ENCODE assay signal across 9 cellular contexts in the genomic region with DNA sequence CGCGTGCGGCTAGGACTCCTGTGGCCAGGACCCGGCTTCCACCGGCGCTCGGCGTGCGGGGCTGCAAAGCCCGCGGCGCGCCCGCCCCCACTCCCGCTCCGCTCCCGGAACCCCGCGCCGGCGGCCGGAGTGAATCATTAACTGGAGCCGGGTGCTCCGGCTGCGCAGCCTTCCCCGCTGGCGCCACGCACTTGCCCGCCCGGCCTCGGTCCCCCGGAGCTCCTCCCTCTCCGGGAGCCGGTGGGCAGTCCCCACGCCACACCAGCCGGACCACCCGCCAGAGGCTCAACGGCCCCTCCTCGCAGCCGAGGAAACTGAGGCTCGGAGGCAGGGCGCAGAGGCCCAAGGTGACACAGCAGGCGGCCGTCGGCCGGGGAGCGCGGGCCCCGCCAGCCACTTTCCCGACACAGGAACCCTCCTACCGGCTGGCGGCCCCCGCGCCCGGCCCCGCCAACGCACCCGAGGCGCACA. TPM values are rescaled to one million over a fixed set of nuclear protein-coding genes. Genes with fewer than 3 reads are reported as not detected.
DNase-seq lines count a peak whose midpoint lies in the region; ATAC-seq and TF ChIP-seq lines count a peak whose summit lies in the region.
"Had no signal": no experiment of that assay in that cellular context is flagged by ENCODE, and none has a peak within 500 bp of the region (broad histone marks: within the 10 kb centered on the region; RNA-seq: fewer than 3 reads in every experiment).

No MANE protein-coding gene starts in this region.

- H3K27me3 ChIP-seq in adrenal gland (no peaks in the 10 kb centered on the region), iPS-20b (ENCODE audit: insufficient read depth, low read length) (no peaks in the 10 kb centered on the region)

- H3K27ac ChIP-seq in adrenal gland = peak overlapping the region in 4 of 5 donors; percentile 77 to 96 (median 87)
- no peak overlapping the region for H3K27ac ChIP-seq in iPS-20b (ENCODE audit: low read length)
- H3K27ac ChIP-seq in temporal lobe (ENCODE audit: low read depth, low read length) = peak overlapping the region; percentile 99

- ATAC-seq in GM18907 (IDR thresholded peaks at IDR 0.05; ENCODE audit: unreplicated experiment) (peak; percentile 46), HG03103 (IDR thresholded peaks at IDR 0.05; ENCODE audit: low read depth, unreplicated experiment) (peak; percentile 21), HG03196 (IDR thresholded peaks at IDR 0.05; ENCODE audit: unreplicated experiment) (no peak)

- 1% methylated on average over 40 to 59 of the region's 59 CpGs; no CpG with 5 or more reads in 2 of the 4 donors for WGBS in adrenal gland, 4 donors

- H3K9me3 ChIP-seq in adrenal gland (replicated peaks in 1 of 3) (no peaks in the 10 kb centered on the region), iPS-20b (ENCODE audit: insufficient read depth, low read depth, low read length) (no peaks in the 10 kb centered on the region)

- TF ChIP-seq CTCF in AG09309 (IDR thresholded peaks at IDR 0.05; ENCODE audit: control insufficient read depth, insufficient read depth, low read depth, low read length, missing control alignments) = no peak
- TF ChIP-seq CTCF in adrenal gland (IDR thresholded peaks at IDR 0.05) = no peak

- H3K4me1 ChIP-seq in adrenal gland (replicated peaks in 1 of 2) = peaks cover 41 to 91% of the 10 kb centered on the region in 2 donors
- H3K4me1 ChIP-seq in iPS-20b (ENCODE audit: insufficient read depth, low read length) = peaks cover 64% of the 10 kb centered on the region

- peak in 1 of 2 donors; percentile 42 for TF ChIP-seq POLR2A in adrenal gland (IDR thresholded peaks at IDR 0.05)

- intact Hi-C loops in adrenal gland (cut with DNase I) = no loop called here

- H3K4me3 ChIP-seq in AG09309 (ENCODE audit: control insufficient read depth, low read depth, low read length) (peak overlapping the region; percentile 81), adrenal gland (peak overlapping the region; percentile 27 to 93 (median 70)), iPS-20b (ENCODE audit: low read length) (peak overlapping the region; percentile 83)

- DNase-seq in AG09309 (ENCODE audit: low read depth) = no peak
- DNase-seq in adrenal gland = peak in 5 of 7 donors; percentile 55 to 61 (median 58)
- DNase-seq in NCI-H2029 treated with DMSO at 0.1 percent for 48 hours (lab: John Stamatoyannopoulos, UW) = no peak

- H3K36me3 ChIP-seq in adrenal gland (replicated peaks in 1 of 2) (no peaks in the 10 kb centered on the region), iPS-20b (ENCODE audit: insufficient read depth, low read depth, low read length) (no peaks in the 10 kb centered on the region)

- H3K9ac ChIP-seq in iPS-20b (ENCODE audit: low read depth, low read length) = peak overlapping the region; percentile 75; the same call in 1 of the 2 replicates

RNA-seq across cellular contexts. Expression of a gene that starts 0.6 kb away (rescaled TPM):
- total RNA-seq in adrenal gland (10 to 100 TPM; 55.4 to 74.9 (median 66.8) TPM), temporal lobe (17.2 TPM)
- 10 to 100 TPM; 10.2 to 87.7 (median 54.3) TPM for polyA plus RNA-seq in adrenal gland

RNA-seq across cellular contexts. Expression of a gene that starts 32.1 kb away (rescaled TPM):
- total RNA-seq in adrenal gland (1 to 10 TPM in 5 of 8 donors, under 1 TPM in 1, not detected in 2; 0.67 to 9.9 (median 1.7) TPM), temporal lobe (not detected)
- 1 to 10 TPM in 2 of 3 donors, not detected in 1; 2.0 to 4.2 TPM for polyA plus RNA-seq in adrenal gland
- total RNA-seq: mononuclear cell had no signal

RNA-seq across cellular contexts. Expression of a gene that starts 43.9 kb away (rescaled TPM):
- 10 to 100 TPM in 1 of 8 donors, 1 to 10 TPM in 3, not detected in 4; 1.5 to 15.1 (median 5.8) TPM for total RNA-seq in adrenal gland
- 1 to 10 TPM in 1 of 3 donors, under 1 TPM in 1, not detected in 1; 0.88 to 2.5 TPM for polyA plus RNA-seq in adrenal gland
- total RNA-seq in temporal lobe = not detected
- total RNA-seq: mononuclear cell had no signal

Comparison
In these comparisons a context has a peak if more than half of its experiments do, and no peak if none do; other contexts are left out.
1. DNase-seq: peak in adrenal gland (5 of 7); none in AG09309 (single experiment) and NCI-H2029 treated with DMSO at 0.1 percent for 48 hours (single experiment).
2. Peak in every context shown above with its lines, with median percentiles within 50 percentile points of each other: H3K4me3 ChIP-seq.